In the genomic region with DNA sequence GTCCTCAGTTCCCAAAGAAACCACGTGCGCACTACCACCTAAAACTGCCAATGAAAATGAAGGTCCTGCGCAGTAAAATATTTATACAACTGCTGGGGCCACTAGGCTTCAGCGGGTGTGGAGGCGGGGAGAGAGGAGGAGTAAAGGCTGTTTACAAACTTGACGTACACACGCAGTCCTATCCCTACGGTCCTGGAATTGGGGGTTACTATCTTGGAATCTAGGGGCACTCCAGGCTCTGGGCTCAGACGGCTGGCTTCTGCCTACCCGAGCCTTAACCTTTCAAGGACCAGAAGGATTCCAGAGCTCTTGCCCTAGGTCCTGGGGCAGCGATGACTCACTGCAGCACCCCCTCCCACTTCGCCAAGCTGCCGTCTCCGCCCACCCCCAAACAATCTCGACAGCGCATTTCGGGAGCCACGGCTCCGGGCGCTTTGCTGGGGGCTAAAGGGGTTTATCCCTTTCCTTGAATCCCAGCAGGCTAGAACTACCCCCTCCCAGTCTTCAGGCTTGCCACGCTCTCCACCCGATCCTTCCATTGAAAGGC, we compare ENCODE assay signal across 8 cellular contexts. TPM values are rescaled to one million over a fixed set of nuclear protein-coding genes. Genes with fewer than 3 reads are reported as not detected.
DNase-seq lines count a peak whose midpoint lies in the region; ATAC-seq, FAIRE-seq and TF ChIP-seq lines count a peak whose summit lies in the region.

No MANE protein-coding gene starts in this region.

- no peaks in the 10 kb centered on the region for H3K27me3 ChIP-seq in adrenal gland
- peaks cover 14% of the 10 kb centered on the region for H3K27me3 ChIP-seq in osteoblast (ENCODE audit: insufficient read depth, low read length)

- H3K27ac ChIP-seq in adrenal gland (peak overlapping the region; percentile 92 to 97 (median 97)), osteoblast (ENCODE audit: low read depth, low read length) (no peak overlapping the region)

- WGBS in adrenal gland, 4 donors: 3 to 6% (median 4%) methylated on average over 19 to 22 of the region's 22 CpGs

- no peaks in the 10 kb centered on the region for H3K79me2 ChIP-seq in osteoblast (ENCODE audit: insufficient read depth, low read length)

- DNase-seq in AG10803 (ENCODE audit: low read depth) (peak; percentile 48), adrenal gland (peak; percentile 65 to 87 (median 68)), left cardiac atrium (peak; percentile 59), osteoblast (ENCODE audit: insufficient read length, low spot score, missing footprints) (peak; percentile 44), NCI-H510A treated with DMSO at 0.1 percent for 48 hours (lab: John Stamatoyannopoulos, UW) (no peak), NCI-H345 treated with DMSO at 0.1 percent for 48 hours (lab: John Stamatoyannopoulos, UW; ENCODE audit: unreplicated experiment) (no peak), D721Med (ENCODE audit: insufficient read length, low spot score) (no peak)
- DNase-seq in activated CD4-positive, CD25-positive, alpha-beta regulatory T cell (lab: John Stamatoyannopoulos, UW): no peak

- no peaks in the 10 kb centered on the region for H4K20me1 ChIP-seq in osteoblast (ENCODE audit: insufficient read depth, low read length)

- ATAC-seq in left cardiac atrium: peak; percentile 6 to 10

- H3K4me1 ChIP-seq in adrenal gland (replicated peaks in 1 of 2) (no peaks in the 10 kb centered on the region), osteoblast (ENCODE audit: insufficient read depth, low read length) (peaks cover 24% of the 10 kb centered on the region)

- TF ChIP-seq POLR2A in adrenal gland (IDR thresholded peaks at IDR 0.05): peak; percentile 22 to 73

- no peak for FAIRE-seq in D721Med (lab: Jason Lieb, UNC)

- H3K4me2 ChIP-seq in osteoblast (ENCODE audit: insufficient read depth, low read length): peak overlapping the region; percentile 86

- peak overlapping the region; percentile 99 for H2AFZ ChIP-seq in osteoblast (ENCODE audit: low read length)

- TF ChIP-seq CTCF in AG10803 (conservative IDR thresholded peaks at IDR 0.05; ENCODE audit: low read length) (no peak), adrenal gland (IDR thresholded peaks at IDR 0.05) (no peak), osteoblast (IDR thresholded peaks at IDR 0.05; ENCODE audit: extremely low read depth, low read depth, low read length) (no peak), D721Med (IDR thresholded peaks at IDR 0.05; ENCODE audit: insufficient read depth, missing control alignments) (no peak)

- no peaks in the 10 kb centered on the region for H3K9me3 ChIP-seq in adrenal gland (replicated peaks in 1 of 3)
- no peaks in the 10 kb centered on the region for H3K9me3 ChIP-seq in osteoblast (ENCODE audit: low read depth, low read length)

- H3K4me3 ChIP-seq in AG10803 (ENCODE audit: low read length) (peak overlapping the region; percentile 83), adrenal gland (peak overlapping the region; percentile 13 to 55 (median 46)), osteoblast (ENCODE audit: insufficient read depth, low read length) (peak overlapping the region; percentile 72)

- intact Hi-C loops in adrenal gland (cut with DNase I): loop anchor here in 1 of 2 donors (10.0 kb wide), 1 partner anchor 150 kb away; no protein-coding TSS in a partner anchor
- intact Hi-C loops in left cardiac atrium (cut with DNase I): loop anchor here (5.0 to 10.0 kb wide), 3 partner anchors 73 to 490 kb away; no protein-coding TSS in a partner anchor

- H3K36me3 ChIP-seq in adrenal gland (replicated peaks in 1 of 2) (peaks cover 0 to 7% of the 10 kb centered on the region in 2 donors), osteoblast (ENCODE audit: insufficient read depth, low read length) (no peaks in the 10 kb centered on the region)

RNA-seq across cellular contexts. Expression of a gene that starts 3.0 kb away (rescaled TPM):
- total RNA-seq in adrenal gland: 10 to 100 TPM in 7 of 8 donors, 1 to 10 TPM in 1; 5.1 to 51.2 (median 18.0) TPM
- polyA plus RNA-seq in adrenal gland: 10 to 100 TPM; 16.8 to 37.8 (median 29.9) TPM
- 100 to 1,000 TPM in 1 of 2 donors, 10 to 100 TPM in 1; 28.0 to 100 TPM for total RNA-seq in left cardiac atrium
- total RNA-seq in osteoblast: 2.7 and 4.0 TPM in 2 replicates

Comparison
In these comparisons a context has a peak if more than half of its experiments do, and no peak if none do; other contexts are left out.
1. DNase-seq: peak in AG10803 (single experiment), adrenal gland (7 of 7), left cardiac atrium (single experiment) and osteoblast (single experiment); none in activated CD4-positive, CD25-positive, alpha-beta regulatory T cell (0 of 4), NCI-H510A treated with DMSO at 0.1 percent for 48 hours (single experiment), NCI-H345 treated with DMSO at 0.1 percent for 48 hours (single experiment) and D721Med (single experiment).
2. Peak in every context shown above with its lines, with median percentiles within 50 percentile points of each other: H3K4me3 ChIP-seq.